In the genomic region with DNA sequence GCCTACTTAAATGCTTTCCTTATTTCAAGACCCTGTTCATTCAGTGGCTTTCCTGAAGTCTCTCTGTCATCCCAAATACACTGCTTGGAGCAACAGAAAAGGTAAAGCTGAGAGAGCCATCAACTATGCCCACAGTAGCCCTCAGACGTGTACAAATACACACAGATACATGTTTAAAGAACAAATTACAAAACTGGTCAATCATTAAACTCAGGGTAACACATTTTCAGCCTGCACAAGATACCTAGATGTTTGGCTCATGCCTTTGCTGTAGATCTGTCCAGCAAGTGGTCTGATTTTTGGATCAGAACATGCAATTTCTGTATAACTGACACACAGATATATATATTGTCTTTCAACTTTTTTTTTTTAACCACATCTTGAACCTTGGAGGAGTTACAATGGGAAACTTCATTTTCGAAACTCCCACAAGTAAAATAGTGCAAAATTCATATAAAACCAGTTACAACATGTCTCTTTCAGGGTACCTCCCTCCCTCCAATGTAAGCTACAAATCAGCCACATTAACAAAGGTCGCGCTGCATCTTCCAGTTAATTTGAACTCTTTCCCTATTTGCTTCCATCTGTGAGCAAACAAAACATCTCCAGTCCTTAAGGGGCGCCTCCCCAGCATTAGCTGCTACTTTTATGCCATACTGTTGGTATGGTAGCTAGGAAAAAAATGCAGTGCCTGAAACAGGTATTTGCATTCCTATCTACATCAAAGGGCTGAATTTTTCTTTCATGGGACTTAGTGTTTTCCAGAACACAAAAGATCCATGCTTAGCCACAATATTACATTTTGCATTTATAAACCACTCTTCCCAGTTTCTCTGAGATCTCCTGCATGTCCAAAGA, we compare ENCODE assay signal across 2 cellular contexts.
TF ChIP-seq lines count a peak whose summit lies in the region.

No MANE protein-coding gene starts in this region.

TF ChIP-seq in GM23338, 12 proteins besides CTCF, POLR2A, EP300 and RAD21 (continued from another document):
- TF ChIP-seq, protein P1, sequence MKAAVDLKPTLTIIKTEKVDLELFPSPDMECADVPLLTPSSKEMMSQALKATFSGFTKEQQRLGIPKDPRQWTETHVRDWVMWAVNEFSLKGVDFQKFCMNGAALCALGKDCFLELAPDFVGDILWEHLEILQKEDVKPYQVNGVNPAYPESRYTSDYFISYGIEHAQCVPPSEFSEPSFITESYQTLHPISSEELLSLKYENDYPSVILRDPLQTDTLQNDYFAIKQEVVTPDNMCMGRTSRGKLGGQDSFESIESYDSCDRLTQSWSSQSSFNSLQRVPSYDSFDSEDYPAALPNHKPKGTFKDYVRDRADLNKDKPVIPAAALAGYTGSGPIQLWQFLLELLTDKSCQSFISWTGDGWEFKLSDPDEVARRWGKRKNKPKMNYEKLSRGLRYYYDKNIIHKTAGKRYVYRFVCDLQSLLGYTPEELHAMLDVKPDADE (IDR thresholded peaks at IDR 0.05) = no peak
- no peak for TF ChIP-seq POLR2AphosphoS5 (IDR thresholded peaks at IDR 0.05; ENCODE audit: low read depth)
- no peak for TF ChIP-seq EZH2phosphoT487 (IDR thresholded peaks at IDR 0.05; ENCODE audit: unreplicated experiment)
- TF ChIP-seq, protein P2, sequence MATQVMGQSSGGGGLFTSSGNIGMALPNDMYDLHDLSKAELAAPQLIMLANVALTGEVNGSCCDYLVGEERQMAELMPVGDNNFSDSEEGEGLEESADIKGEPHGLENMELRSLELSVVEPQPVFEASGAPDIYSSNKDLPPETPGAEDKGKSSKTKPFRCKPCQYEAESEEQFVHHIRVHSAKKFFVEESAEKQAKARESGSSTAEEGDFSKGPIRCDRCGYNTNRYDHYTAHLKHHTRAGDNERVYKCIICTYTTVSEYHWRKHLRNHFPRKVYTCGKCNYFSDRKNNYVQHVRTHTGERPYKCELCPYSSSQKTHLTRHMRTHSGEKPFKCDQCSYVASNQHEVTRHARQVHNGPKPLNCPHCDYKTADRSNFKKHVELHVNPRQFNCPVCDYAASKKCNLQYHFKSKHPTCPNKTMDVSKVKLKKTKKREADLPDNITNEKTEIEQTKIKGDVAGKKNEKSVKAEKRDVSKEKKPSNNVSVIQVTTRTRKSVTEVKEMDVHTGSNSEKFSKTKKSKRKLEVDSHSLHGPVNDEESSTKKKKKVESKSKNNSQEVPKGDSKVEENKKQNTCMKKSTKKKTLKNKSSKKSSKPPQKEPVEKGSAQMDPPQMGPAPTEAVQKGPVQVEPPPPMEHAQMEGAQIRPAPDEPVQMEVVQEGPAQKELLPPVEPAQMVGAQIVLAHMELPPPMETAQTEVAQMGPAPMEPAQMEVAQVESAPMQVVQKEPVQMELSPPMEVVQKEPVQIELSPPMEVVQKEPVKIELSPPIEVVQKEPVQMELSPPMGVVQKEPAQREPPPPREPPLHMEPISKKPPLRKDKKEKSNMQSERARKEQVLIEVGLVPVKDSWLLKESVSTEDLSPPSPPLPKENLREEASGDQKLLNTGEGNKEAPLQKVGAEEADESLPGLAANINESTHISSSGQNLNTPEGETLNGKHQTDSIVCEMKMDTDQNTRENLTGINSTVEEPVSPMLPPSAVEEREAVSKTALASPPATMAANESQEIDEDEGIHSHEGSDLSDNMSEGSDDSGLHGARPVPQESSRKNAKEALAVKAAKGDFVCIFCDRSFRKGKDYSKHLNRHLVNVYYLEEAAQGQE (IDR thresholded peaks at IDR 0.05; ENCODE audit: unreplicated experiment) = no peak
- TF ChIP-seq, protein P3, sequence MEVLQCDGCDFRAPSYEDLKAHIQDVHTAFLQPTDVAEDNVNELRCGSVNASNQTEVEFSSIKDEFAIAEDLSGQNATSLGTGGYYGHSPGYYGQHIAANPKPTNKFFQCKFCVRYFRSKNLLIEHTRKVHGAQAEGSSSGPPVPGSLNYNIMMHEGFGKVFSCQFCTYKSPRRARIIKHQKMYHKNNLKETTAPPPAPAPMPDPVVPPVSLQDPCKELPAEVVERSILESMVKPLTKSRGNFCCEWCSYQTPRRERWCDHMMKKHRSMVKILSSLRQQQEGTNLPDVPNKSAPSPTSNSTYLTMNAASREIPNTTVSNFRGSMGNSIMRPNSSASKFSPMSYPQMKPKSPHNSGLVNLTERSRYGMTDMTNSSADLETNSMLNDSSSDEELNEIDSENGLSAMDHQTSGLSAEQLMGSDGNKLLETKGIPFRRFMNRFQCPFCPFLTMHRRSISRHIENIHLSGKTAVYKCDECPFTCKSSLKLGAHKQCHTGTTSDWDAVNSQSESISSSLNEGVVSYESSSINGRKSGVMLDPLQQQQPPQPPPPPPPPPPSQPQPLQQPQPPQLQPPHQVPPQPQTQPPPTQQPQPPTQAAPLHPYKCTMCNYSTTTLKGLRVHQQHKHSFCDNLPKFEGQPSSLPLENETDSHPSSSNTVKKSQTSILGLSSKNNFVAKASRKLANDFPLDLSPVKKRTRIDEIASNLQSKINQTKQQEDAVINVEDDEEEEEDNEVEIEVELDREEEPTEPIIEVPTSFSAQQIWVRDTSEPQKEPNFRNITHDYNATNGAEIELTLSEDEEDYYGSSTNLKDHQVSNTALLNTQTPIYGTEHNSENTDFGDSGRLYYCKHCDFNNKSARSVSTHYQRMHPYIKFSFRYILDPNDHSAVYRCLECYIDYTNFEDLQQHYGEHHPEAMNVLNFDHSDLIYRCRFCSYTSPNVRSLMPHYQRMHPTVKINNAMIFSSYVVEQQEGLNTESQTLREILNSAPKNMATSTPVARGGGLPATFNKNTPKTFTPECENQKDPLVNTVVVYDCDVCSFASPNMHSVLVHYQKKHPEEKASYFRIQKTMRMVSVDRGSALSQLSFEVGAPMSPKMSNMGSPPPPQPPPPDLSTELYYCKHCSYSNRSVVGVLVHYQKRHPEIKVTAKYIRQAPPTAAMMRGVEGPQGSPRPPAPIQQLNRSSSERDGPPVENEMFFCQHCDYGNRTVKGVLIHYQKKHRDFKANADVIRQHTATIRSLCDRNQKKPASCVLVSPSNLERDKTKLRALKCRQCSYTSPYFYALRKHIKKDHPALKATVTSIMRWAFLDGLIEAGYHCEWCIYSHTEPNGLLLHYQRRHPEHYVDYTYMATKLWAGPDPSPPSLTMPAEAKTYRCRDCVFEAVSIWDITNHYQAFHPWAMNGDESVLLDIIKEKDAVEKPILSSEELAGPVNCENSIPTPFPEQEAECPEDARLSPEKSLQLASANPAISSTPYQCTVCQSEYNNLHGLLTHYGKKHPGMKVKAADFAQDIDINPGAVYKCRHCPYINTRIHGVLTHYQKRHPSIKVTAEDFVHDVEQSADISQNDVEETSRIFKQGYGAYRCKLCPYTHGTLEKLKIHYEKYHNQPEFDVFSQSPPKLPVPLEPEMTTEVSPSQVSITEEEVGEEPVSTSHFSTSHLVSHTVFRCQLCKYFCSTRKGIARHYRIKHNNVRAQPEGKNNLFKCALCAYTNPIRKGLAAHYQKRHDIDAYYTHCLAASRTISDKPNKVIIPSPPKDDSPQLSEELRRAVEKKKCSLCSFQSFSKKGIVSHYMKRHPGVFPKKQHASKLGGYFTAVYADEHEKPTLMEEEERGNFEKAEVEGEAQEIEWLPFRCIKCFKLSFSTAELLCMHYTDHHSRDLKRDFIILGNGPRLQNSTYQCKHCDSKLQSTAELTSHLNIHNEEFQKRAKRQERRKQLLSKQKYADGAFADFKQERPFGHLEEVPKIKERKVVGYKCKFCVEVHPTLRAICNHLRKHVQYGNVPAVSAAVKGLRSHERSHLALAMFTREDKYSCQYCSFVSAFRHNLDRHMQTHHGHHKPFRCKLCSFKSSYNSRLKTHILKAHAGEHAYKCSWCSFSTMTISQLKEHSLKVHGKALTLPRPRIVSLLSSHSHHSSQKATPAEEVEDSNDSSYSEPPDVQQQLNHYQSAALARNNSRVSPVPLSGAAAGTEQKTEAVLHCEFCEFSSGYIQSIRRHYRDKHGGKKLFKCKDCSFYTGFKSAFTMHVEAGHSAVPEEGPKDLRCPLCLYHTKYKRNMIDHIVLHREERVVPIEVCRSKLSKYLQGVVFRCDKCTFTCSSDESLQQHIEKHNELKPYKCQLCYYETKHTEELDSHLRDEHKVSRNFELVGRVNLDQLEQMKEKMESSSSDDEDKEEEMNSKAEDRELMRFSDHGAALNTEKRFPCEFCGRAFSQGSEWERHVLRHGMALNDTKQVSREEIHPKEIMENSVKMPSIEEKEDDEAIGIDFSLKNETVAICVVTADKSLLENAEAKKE (CRISPR knock-in tag; IDR thresholded peaks at IDR 0.05) = no peak
- no peak for TF ChIP-seq JUNB (IDR thresholded peaks at IDR 0.05; ENCODE audit: unreplicated experiment)
- no peak for TF ChIP-seq ZNF114 (CRISPR knock-in tag; IDR thresholded peaks at IDR 0.05)

TF ChIP-seq in WTC11, 78 proteins besides CTCF, POLR2A, EP300 and RAD21:
- TF ChIP-seq, protein P4, sequence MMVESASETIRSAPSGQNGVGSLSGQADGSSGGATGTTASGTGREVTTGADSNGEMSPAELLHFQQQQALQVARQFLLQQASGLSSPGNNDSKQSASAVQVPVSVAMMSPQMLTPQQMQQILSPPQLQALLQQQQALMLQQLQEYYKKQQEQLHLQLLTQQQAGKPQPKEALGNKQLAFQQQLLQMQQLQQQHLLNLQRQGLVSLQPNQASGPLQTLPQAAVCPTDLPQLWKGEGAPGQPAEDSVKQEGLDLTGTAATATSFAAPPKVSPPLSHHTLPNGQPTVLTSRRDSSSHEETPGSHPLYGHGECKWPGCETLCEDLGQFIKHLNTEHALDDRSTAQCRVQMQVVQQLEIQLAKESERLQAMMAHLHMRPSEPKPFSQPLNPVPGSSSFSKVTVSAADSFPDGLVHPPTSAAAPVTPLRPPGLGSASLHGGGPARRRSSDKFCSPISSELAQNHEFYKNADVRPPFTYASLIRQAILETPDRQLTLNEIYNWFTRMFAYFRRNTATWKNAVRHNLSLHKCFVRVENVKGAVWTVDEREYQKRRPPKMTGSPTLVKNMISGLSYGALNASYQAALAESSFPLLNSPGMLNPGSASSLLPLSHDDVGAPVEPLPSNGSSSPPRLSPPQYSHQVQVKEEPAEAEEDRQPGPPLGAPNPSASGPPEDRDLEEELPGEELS (CRISPR knock-in tag; IDR thresholded peaks at IDR 0.05) = no peak
- TF ChIP-seq TP53 (CRISPR knock-in tag; IDR thresholded peaks at IDR 0.05) (no peak), TEAD4 (CRISPR knock-in tag; IDR thresholded peaks at IDR 0.05) (no peak)
- TF ChIP-seq, protein P5, sequence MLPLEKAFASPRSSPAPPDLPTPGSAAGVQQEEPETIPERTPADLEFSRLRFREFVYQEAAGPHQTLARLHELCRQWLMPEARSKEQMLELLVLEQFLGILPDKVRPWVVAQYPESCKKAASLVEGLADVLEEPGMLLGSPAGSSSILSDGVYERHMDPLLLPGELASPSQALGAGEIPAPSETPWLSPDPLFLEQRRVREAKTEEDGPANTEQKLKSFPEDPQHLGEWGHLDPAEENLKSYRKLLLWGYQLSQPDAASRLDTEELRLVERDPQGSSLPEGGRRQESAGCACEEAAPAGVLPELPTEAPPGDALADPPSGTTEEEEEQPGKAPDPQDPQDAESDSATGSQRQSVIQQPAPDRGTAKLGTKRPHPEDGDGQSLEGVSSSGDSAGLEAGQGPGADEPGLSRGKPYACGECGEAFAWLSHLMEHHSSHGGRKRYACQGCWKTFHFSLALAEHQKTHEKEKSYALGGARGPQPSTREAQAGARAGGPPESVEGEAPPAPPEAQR (CRISPR knock-in tag; IDR thresholded peaks at IDR 0.05) = no peak
TF ChIP-seq in WTC11: peak in this region for 0.
